8 cellular contexts compared by ENCODE assay signal in genomic region chr10:114822771-114823463, GRCh38. TPM values are rescaled to one million over a fixed set of nuclear protein-coding genes. Genes with fewer than 3 reads are reported as not detected.
DNase-seq lines count a peak whose midpoint lies in the region; ATAC-seq, FAIRE-seq and TF ChIP-seq lines count a peak whose summit lies in the region.

No MANE protein-coding gene starts in this region.

- intact Hi-C loops in Caco-2 (cut with micrococcal nuclease; ENCODE audit: unreplicated experiment): loop anchor here (5.0 kb wide), 1 partner anchor 56 kb away; no protein-coding TSS in a partner anchor

- DNase-seq in Caco-2: no peak
- DNase-seq in HAP-1 (ENCODE audit: low spot score in 2 of 2): peak in 1 of 2 experiments; percentile 49
- no peak for DNase-seq in T-cell
- peak; percentile 67 for DNase-seq in fibroblast of pulmonary artery (ENCODE audit: low read depth)
- no peak for DNase-seq in neural progenitor cell (ENCODE audit: low spot score)
- DNase-seq in HTR-8/SVneo (ENCODE audit: insufficient read length, low spot score): no peak
- DNase-seq in iPS-NIHi11 (ENCODE audit: low spot score): no peak
- DNase-seq in COLO829 (ENCODE audit: low spot score): no peak

- peak overlapping the region; percentile 73 for H3K27ac Mint-ChIP-seq in Caco-2 (ENCODE audit: unreplicated experiment)
- H3K27ac Mint-ChIP-seq in T-cell: peak overlapping the region; percentile 94 to 96
- peak overlapping the region; percentile 97 for H3K27ac Mint-ChIP-seq in neural progenitor cell

- H3K4me3 Mint-ChIP-seq in Caco-2 (ENCODE audit: unreplicated experiment) (peak overlapping the region; percentile 92), T-cell (peak overlapping the region; percentile 94 to 96 (median 95)), neural progenitor cell (peak overlapping the region; percentile 98)

- no peaks in the 10 kb centered on the region for H3K36me3 Mint-ChIP-seq in Caco-2 (ENCODE audit: insufficient read depth, unreplicated experiment)
- peaks cover 12% of the 10 kb centered on the region for H3K36me3 Mint-ChIP-seq in T-cell
- peaks cover 9% of the 10 kb centered on the region for H3K36me3 Mint-ChIP-seq in neural progenitor cell

- CTCF ChIA-PET in Caco-2 (lab: Charles Lee): interaction anchor here (1.6 kb wide), 1 partner anchor 115 kb away, joined by 5 read pairs; no protein-coding TSS in a partner anchor
- CTCF ChIA-PET in T-cell (lab: Charles Lee): interaction anchor here in 1 of 2 donors (1.2 to 2.3 kb wide), 4 partner anchors 37 to 351 kb away, joined by 4 to 18 read pairs (median 4); no protein-coding TSS in a partner anchor

- H3K36me3 ChIP-seq in Caco-2 (ENCODE audit: control insufficient read depth, insufficient read depth, low read length) (no peaks in the 10 kb centered on the region), HAP-1 (replicated peaks) (0 out of 2 replicates have a peak, but pooled peaks cover 2% of the 10 kb centered on the region), neural progenitor cell (peaks cover 4% of the 10 kb centered on the region)

- H3K4me1 ChIP-seq in Caco-2: no peaks in the 10 kb centered on the region
- H3K4me1 ChIP-seq in HAP-1: peaks cover 8% of the 10 kb centered on the region
- peaks cover 4% of the 10 kb centered on the region for H3K4me1 ChIP-seq in neural progenitor cell

- no peak for FAIRE-seq in HTR-8/SVneo (lab: Jason Lieb, UNC)

- peaks cover 13% of the 10 kb centered on the region for H3K4me1 Mint-ChIP-seq in Caco-2 (ENCODE audit: low read depth, unreplicated experiment)
- H3K4me1 Mint-ChIP-seq in T-cell: peaks cover 41 to 55% (median 45%) of the 10 kb centered on the region in 3 donors
- peaks cover 16% of the 10 kb centered on the region for H3K4me1 Mint-ChIP-seq in neural progenitor cell

- peaks cover 14% of the 10 kb centered on the region for H3F3A ChIP-seq in neural progenitor cell (ENCODE audit: low read depth)

- peaks cover under 1% of the 10 kb centered on the region for H3K27me3 Mint-ChIP-seq in Caco-2 (ENCODE audit: insufficient read depth, unreplicated experiment)
- H3K27me3 Mint-ChIP-seq in T-cell: no peaks in the 10 kb centered on the region
- H3K27me3 Mint-ChIP-seq in neural progenitor cell (ENCODE audit: insufficient read depth, low read depth): peaks cover 2% of the 10 kb centered on the region

- in situ Hi-C loops in HAP-1 (cut with MboI; ENCODE audit: low sequenced_read_pairs): no loop called here

- peaks cover 42% of the 10 kb centered on the region for H3K79me2 ChIP-seq in neural progenitor cell (ENCODE audit: low read depth)

- POLR2A ChIA-PET in Caco-2 (lab: Charles Lee) (no interaction called here), T-cell (lab: Charles Lee) (interaction anchor here in 1 of 2 donors (1.0 kb wide), 1 partner anchor 278 kb away, joined by 3 read pairs; no protein-coding TSS in a partner anchor)

- H3K27me3 ChIP-seq in Caco-2 (replicated peaks; ENCODE audit: control insufficient read depth, insufficient read depth, low read length): no peaks in the 10 kb centered on the region
- peaks cover 6% of the 10 kb centered on the region for H3K27me3 ChIP-seq in HAP-1 (ENCODE audit: low read depth)
- no peaks in the 10 kb centered on the region for H3K27me3 ChIP-seq in neural progenitor cell

- BruUV-seq in Caco-2 (replicated peaks; lab: Mats Ljungman, UMichigan): TSS peak; percentile 39

- no peaks in the 10 kb centered on the region for H3K9me3 ChIP-seq in Caco-2
- no peaks in the 10 kb centered on the region for H3K9me3 ChIP-seq in HAP-1
- no peaks in the 10 kb centered on the region for H3K9me3 ChIP-seq in neural progenitor cell (ENCODE audit: low read depth)

- peaks cover 25% of the 10 kb centered on the region for H4K20me1 ChIP-seq in neural progenitor cell (ENCODE audit: low read depth)

- peak overlapping the region; percentile 94 for H3K4me2 ChIP-seq in neural progenitor cell

- peak overlapping the region; percentile 82 for H2AFZ ChIP-seq in neural progenitor cell (replicated peaks)

- no peak for TF ChIP-seq CTCF in Caco-2 (IDR thresholded peaks at IDR 0.05; ENCODE audit: insufficient read depth in 1 of 2, low read depth in 1 of 2, low read length in 1 of 2, severe bottlenecking in 1 of 2, unreplicated experiment in 1 of 2)
- TF ChIP-seq CTCF in fibroblast of pulmonary artery (IDR thresholded peaks at IDR 0.05; ENCODE audit: low read length, missing control alignments): no peak
- TF ChIP-seq CTCF in neural progenitor cell (IDR thresholded peaks at IDR 0.05): no peak

- H3K9me3 Mint-ChIP-seq in Caco-2 (ENCODE audit: unreplicated experiment) (peaks cover 11% of the 10 kb centered on the region), T-cell (no peaks in the 10 kb centered on the region), neural progenitor cell (peaks cover 10% of the 10 kb centered on the region)

- H3K9ac ChIP-seq in neural progenitor cell: peak overlapping the region; percentile 86

- H3K4me3 ChIP-seq in Caco-2 (ENCODE audit: low read depth, low read length) (peak overlapping the region; percentile 90), HAP-1 (peak overlapping the region; percentile 49), fibroblast of pulmonary artery (replicated peaks; ENCODE audit: low read depth, low read length) (peak overlapping the region; percentile 88), neural progenitor cell (peak overlapping the region; percentile 98)

- ATAC-seq in T-cell (replicated peaks in 1 of 4): no peak

- H3K27ac ChIP-seq in neural progenitor cell: no peak overlapping the region

RNA-seq across cellular contexts. Expression of gene FHIP2A, which starts 1.3 kb away (rescaled TPM):
- total RNA-seq in Caco-2 (2022): 15.2 and 15.3 TPM in 2 replicates
- 10 to 100 TPM; 27.0 to 37.0 (median 31.9) TPM for total RNA-seq in T-cell
- 24.1 and 28.2 TPM in 2 replicates for total RNA-seq in neural progenitor cell (ENCODE audit: low replicate concordance)
